In the genomic region with DNA sequence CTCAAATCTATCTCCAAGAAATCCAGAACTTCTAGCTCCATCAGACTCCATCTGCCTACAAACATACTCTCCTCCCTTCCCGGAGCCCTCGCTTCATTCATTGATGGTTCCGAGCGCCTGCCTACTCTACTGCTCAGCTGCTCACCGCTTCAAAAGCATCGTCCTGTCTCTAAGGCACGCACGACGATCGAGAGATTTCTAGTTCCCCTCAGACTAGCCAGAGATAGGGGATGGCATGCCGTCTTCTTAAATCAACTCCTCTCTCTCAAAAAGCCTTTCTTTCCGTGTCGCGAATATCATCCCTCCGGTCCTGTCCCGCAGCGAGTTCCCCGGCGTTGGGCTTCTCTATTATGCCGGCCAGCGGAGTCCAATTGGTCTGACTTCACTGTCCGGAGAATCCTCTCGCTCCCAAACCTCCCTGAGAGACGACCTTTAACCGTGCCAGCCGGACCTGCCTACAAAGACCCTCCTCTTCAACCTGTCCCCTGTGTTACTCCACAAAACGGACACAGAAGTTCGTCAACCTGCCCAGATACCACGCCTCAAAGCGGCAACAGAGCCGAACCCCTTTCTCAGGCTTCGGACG, we compare ENCODE assay signal across 1 cellular context.
TF ChIP-seq lines count a peak whose summit lies in the region.

No MANE protein-coding gene starts in this region.

TF ChIP-seq in HepG2, 621 proteins besides CTCF, POLR2A, EP300 and RAD21 (continued from another document):
- TF ChIP-seq ZNF691 (CRISPR knock-in tag; IDR thresholded peaks at IDR 0.05; ENCODE audit: borderline replicate concordance, low read depth) (0 out of 2 replicates have a peak, but pooled peaks have one; percentile 3), HOXA3 (CRISPR knock-in tag; IDR thresholded peaks at IDR 0.05) (no peak; the same call in 1 of the 2 replicates), YY1 (IDR thresholded peaks at IDR 0.05; ENCODE audit: insufficient read depth, insufficient replicate concordance, low read depth, low read length) (no peak), ZNF879 (CRISPR knock-in tag; IDR thresholded peaks at IDR 0.05) (0 out of 2 replicates have a peak, but pooled peaks have one; percentile 6), IRF9 (CRISPR knock-in tag; IDR thresholded peaks at IDR 0.05; ENCODE audit: borderline replicate concordance) (0 out of 2 replicates have a peak, but pooled peaks have one; percentile 37), RFXAP (CRISPR knock-in tag; IDR thresholded peaks at IDR 0.05; ENCODE audit: borderline replicate concordance) (0 out of 2 replicates have a peak, but pooled peaks have one; percentile 6)
- TF ChIP-seq, protein P1, sequence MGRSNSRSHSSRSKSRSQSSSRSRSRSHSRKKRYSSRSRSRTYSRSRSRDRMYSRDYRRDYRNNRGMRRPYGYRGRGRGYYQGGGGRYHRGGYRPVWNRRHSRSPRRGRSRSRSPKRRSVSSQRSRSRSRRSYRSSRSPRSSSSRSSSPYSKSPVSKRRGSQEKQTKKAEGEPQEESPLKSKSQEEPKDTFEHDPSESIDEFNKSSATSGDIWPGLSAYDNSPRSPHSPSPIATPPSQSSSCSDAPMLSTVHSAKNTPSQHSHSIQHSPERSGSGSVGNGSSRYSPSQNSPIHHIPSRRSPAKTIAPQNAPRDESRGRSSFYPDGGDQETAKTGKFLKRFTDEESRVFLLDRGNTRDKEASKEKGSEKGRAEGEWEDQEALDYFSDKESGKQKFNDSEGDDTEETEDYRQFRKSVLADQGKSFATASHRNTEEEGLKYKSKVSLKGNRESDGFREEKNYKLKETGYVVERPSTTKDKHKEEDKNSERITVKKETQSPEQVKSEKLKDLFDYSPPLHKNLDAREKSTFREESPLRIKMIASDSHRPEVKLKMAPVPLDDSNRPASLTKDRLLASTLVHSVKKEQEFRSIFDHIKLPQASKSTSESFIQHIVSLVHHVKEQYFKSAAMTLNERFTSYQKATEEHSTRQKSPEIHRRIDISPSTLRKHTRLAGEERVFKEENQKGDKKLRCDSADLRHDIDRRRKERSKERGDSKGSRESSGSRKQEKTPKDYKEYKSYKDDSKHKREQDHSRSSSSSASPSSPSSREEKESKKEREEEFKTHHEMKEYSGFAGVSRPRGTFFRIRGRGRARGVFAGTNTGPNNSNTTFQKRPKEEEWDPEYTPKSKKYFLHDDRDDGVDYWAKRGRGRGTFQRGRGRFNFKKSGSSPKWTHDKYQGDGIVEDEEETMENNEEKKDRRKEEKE (IDR thresholded peaks at IDR 0.05): no peak
- TF ChIP-seq, protein P2, sequence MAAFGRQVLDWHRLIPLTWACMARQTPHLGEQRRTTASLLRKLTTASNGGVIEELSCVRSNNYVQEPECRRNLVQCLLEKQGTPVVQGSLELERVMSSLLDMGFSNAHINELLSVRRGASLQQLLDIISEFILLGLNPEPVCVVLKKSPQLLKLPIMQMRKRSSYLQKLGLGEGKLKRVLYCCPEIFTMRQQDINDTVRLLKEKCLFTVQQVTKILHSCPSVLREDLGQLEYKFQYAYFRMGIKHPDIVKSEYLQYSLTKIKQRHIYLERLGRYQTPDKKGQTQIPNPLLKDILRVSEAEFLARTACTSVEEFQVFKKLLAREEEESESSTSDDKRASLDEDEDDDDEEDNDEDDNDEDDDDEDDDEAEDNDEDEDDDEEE (CRISPR knock-in tag; IDR thresholded peaks at IDR 0.05): peak; percentile 46; the same call in 1 of the 2 replicates
